Comparison of ENCODE assay signal across 16 cellular contexts in the genomic region with DNA sequence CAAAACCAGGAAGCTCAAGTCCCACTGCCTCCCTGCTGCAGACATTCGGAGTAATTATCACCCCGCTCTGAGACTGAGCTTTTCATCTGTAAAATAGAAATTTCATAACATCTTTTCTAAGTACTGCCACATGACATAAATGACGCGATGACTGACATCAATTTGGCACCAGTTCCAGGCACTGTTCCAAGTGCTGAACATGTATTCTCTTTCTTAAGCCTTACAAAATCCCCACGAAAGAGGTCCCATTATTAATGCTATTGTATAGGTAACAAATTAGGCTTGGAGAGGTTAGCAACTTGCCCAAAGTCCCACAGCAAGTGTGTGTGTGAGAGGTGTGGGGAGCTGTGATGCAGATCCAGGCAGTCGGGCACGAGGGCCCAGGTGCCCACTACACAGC.
"Had no signal": no experiment of that assay in that cellular context is flagged by ENCODE, and none has a peak within 500 bp of the region (broad histone marks: within the 10 kb centered on the region; RNA-seq: fewer than 3 reads in every experiment).

No MANE protein-coding gene starts in this region.

- H3K27me3 ChIP-seq: neural progenitor cell had no signal

- ATAC-seq: activated CD4-positive, CD25-positive, alpha-beta regulatory T cell treated with anti-CD3 and anti-CD28 coated beads, Interleukin-2, amount 50 U/mL, for 24 hours; activated CD8-positive, alpha-beta T cell treated with anti-CD3 and anti-CD28 coated beads, Interleukin-2, amount 10 ng/mL, durations not matched to agents 7 days and 5 days; activated naive CD8-positive, alpha-beta T cell treated with anti-CD3 and anti-CD28 coated beads, Interleukin-2, amount 50 U/mL, for 24 hours; naive thymus-derived CD4-positive, alpha-beta T cell; right cardiac atrium had no signal

- FAIRE-seq: colon had no signal

- H3K4me1 ChIP-seq: neural progenitor cell, prostate gland had no signal

- H3K36me3 ChIP-seq: neural progenitor cell, prostate gland had no signal

- H3K9me3 ChIP-seq: prostate gland had no signal

- H3K4me3 ChIP-seq: neural progenitor cell, prostate gland had no signal

- H3K27ac ChIP-seq: neural progenitor cell, prostate gland had no signal

- DNase-seq: activated CD4-positive, alpha-beta T cell treated with anti-CD3 and anti-CD28 coated beads, Interleukin-2, amount 10 ng/mL, durations not matched to agents 7 days and 5 days; activated CD8-positive, alpha-beta T cell treated with anti-CD3 and anti-CD28 coated beads, Interleukin-2, amount 10 ng/mL, durations not matched to agents 7 days and 5 days; activated naive CD4-positive, alpha-beta T cell treated with anti-CD3 and anti-CD28 coated beads for 36 hours; activated naive CD8-positive, alpha-beta T cell treated with anti-CD3 and anti-CD28 coated beads, Interleukin-2, amount 50 U/mL, for 24 hours; activated T-cell treated with anti-CD3 and anti-CD28 coated beads, Interleukin-2, amount 50 U/mL, for 24 hours; anterior cingulate cortex; central memory CD4-positive, alpha-beta T cell; immature natural killer cell; mesendoderm; naive thymus-derived CD4-positive, alpha-beta T cell; right cardiac atrium; trophoblast cell had no signal
